Comparison of ENCODE assay signal across 13 cellular contexts in genomic region chr9:12718482-12719026, GRCh38. TPM values are rescaled to one million over a fixed set of nuclear protein-coding genes. Genes with fewer than 3 reads are reported as not detected.
DNase-seq lines count a peak whose midpoint lies in the region; ATAC-seq and TF ChIP-seq lines count a peak whose summit lies in the region.
"Had no signal": no experiment of that assay in that cellular context is flagged by ENCODE, and none has a peak within 500 bp of the region (broad histone marks: within the 10 kb centered on the region; RNA-seq: fewer than 3 reads in every experiment).

No MANE protein-coding gene starts in this region.

- DNase-seq in AG20443 (ENCODE audit: low spot score) (peak; percentile 39), NCI-H1048 (lab: John Stamatoyannopoulos, UW) (peak; percentile 45), choroid plexus epithelial cell (ENCODE audit: low read depth) (peak; percentile 70), kidney epithelial cell (ENCODE audit: low read depth) (peak; percentile 19), body of pancreas (no peak), NCI-H2081 treated with DMSO at 0.1 percent for 48 hours (lab: John Stamatoyannopoulos, UW) (no peak), LoVo (ENCODE audit: low spot score) (no peak)
- DNase-seq: activated CD8-positive, alpha-beta memory T cell treated with anti-CD3 and anti-CD28 coated beads for 24 hours; SIG-M5; stimulated activated CD4-positive, alpha-beta T cell treated with anti-CD3 and anti-CD28 coated beads, Interleukin-2, amount 100 ng/mL, for 48 hours had no signal

- H3K27ac ChIP-seq in body of pancreas = no peak overlapping the region
- H3K27ac ChIP-seq: BLaER1 treated with 17β-estradiol and CSF1 and Interleukin-3, amounts not matched to agents 10 nM and 100 nM had no signal

- ATAC-seq in body of pancreas (no peak), GM21529 (IDR thresholded peaks at IDR 0.05; ENCODE audit: unreplicated experiment) (no peak)

- WGBS in body of pancreas, 2 donors = 51 to 66% methylated on average over 6 to 7 of the region's 7 CpGs

- H3K4me3 ChIP-seq in choroid plexus epithelial cell (ENCODE audit: low read depth, low read length) = no peak overlapping the region
- no peak overlapping the region for H3K4me3 ChIP-seq in kidney epithelial cell (ENCODE audit: low read depth, low read length)
- H3K4me3 ChIP-seq in body of pancreas = no peak overlapping the region
- H3K4me3 ChIP-seq: BLaER1 treated with 17β-estradiol and CSF1 and Interleukin-3, amounts not matched to agents 10 nM and 100 nM had no signal

- TF ChIP-seq POLR2A in body of pancreas (IDR thresholded peaks at IDR 0.05) = no peak

- TF ChIP-seq CTCF in choroid plexus epithelial cell (conservative IDR thresholded peaks at IDR 0.05; ENCODE audit: low read depth, low read length) (no peak), kidney epithelial cell (IDR thresholded peaks at IDR 0.05; ENCODE audit: insufficient read depth, low read length, poor library complexity, severe bottlenecking) (no peak), body of pancreas (IDR thresholded peaks at IDR 0.05) (no peak)

- no peaks in the 10 kb centered on the region for H3K36me3 ChIP-seq in kidney epithelial cell (ENCODE audit: control insufficient read depth, insufficient read depth, low read length)
- no peaks in the 10 kb centered on the region for H3K36me3 ChIP-seq in body of pancreas (replicated peaks in 1 of 2; ENCODE audit: insufficient read depth in 1 of 2, low read depth in 2 of 2)
- H3K36me3 ChIP-seq: BLaER1 treated with 17β-estradiol and CSF1 and Interleukin-3, amounts not matched to agents 10 nM and 100 nM had no signal

- no peaks in the 10 kb centered on the region for H3K9me3 ChIP-seq in body of pancreas
- H3K9me3 ChIP-seq: BLaER1 treated with 17β-estradiol and CSF1 and Interleukin-3, amounts not matched to agents 10 nM and 100 nM had no signal

- H3K4me1 ChIP-seq in body of pancreas = no peaks in the 10 kb centered on the region
- H3K4me1 ChIP-seq: BLaER1 treated with 17β-estradiol and CSF1 and Interleukin-3, amounts not matched to agents 10 nM and 100 nM had no signal

- intact Hi-C loops in body of pancreas (cut with DNase I) = loop anchor here (10.0 kb wide), 1 partner anchor 366 kb away; no protein-coding TSS in a partner anchor

- no peaks in the 10 kb centered on the region for H3K27me3 ChIP-seq in kidney epithelial cell (ENCODE audit: control insufficient read depth, insufficient read depth, low read length)
- no peaks in the 10 kb centered on the region for H3K27me3 ChIP-seq in body of pancreas
- H3K27me3 ChIP-seq: BLaER1 treated with 17β-estradiol and CSF1 and Interleukin-3, amounts not matched to agents 10 nM and 100 nM had no signal

RNA-seq across cellular contexts. Expression of gene TYRP1, which starts 25.4 kb away (rescaled TPM):
- total RNA-seq in kidney epithelial cell (not detected in 2 replicates), body of pancreas (not detected)
- total RNA-seq: ureter had no signal

RNA-seq across cellular contexts. Expression of gene LURAP1L, which starts 56.3 kb away (rescaled TPM):
- total RNA-seq in kidney epithelial cell = 44.5 and 46.6 TPM in 2 replicates
- 10 to 100 TPM; 12.2 to 20.2 TPM for total RNA-seq in body of pancreas

Comparison
In these comparisons a context has a peak if more than half of its experiments do, and no peak if none do; other contexts are left out.
1. DNase-seq: peak in AG20443 (single experiment), NCI-H1048 (single experiment), choroid plexus epithelial cell (single experiment) and kidney epithelial cell (single experiment); none in body of pancreas (0 of 4), NCI-H2081 treated with DMSO at 0.1 percent for 48 hours (single experiment) and LoVo (single experiment).